In genomic region chr3:59809016-59809415, GRCh38 we compare ENCODE assay signal across 10 cellular contexts.
DNase-seq lines count a peak whose midpoint lies in the region; ATAC-seq and TF ChIP-seq lines count a peak whose summit lies in the region.
"Had no signal": no experiment of that assay in that cellular context is flagged by ENCODE, and none has a peak within 500 bp of the region (broad histone marks: within the 10 kb centered on the region; RNA-seq: fewer than 3 reads in every experiment).

No MANE protein-coding gene starts in this region.

- H3K9ac ChIP-seq in GM23248 (no peak overlapping the region), fibroblast of lung (ENCODE audit: insufficient read depth, low read length) (no peak overlapping the region)

- H3K4me2 ChIP-seq in GM23248 (ENCODE audit: unreplicated experiment) (no peak overlapping the region), fibroblast of lung (ENCODE audit: extremely low read depth, insufficient read depth, low read length) (no peak overlapping the region)

- DNase-seq in GM23248 (peak; percentile 34), RPMI7951 (ENCODE audit: low read depth) (peak; percentile 95), fibroblast of lung (ENCODE audit: low read depth in 2 of 2) (peak; percentile 57 to 89), sciatic nerve (ENCODE audit: low spot score) (no peak), NCI-H524 (lab: John Stamatoyannopoulos, UW) (no peak), putamen (ENCODE audit: low spot score) (no peak)
- DNase-seq in stimulated activated naive CD4-positive, alpha-beta T cell (lab: John Stamatoyannopoulos, UW) = no peak
- DNase-seq in stimulated activated CD4-positive, alpha-beta T cell treated with anti-CD3 and anti-CD28 coated beads, Interleukin-2, amount 100 ng/mL, for 48 hours = no peak
- DNase-seq: activated CD4-positive, alpha-beta memory T cell treated with anti-CD3 and anti-CD28 coated beads, Interleukin-2, amount 10 ng/mL, durations not matched to agents 7 days and 5 days; CD8-positive, alpha-beta T cell had no signal

- in situ Hi-C loops in GM23248 (cut with MboI) = no loop called here

- peak overlapping the region; percentile 71 for H2AFZ ChIP-seq in GM23248
- peak overlapping the region; percentile 8 for H2AFZ ChIP-seq in fibroblast of lung (ENCODE audit: low read length)

- H3K9me2 ChIP-seq in GM23248 (ENCODE audit: insufficient read depth) = no peaks in the 10 kb centered on the region

- no peak overlapping the region for H3K4me3 ChIP-seq in GM23248
- H3K4me3 ChIP-seq in fibroblast of lung (replicated peaks in 1 of 4; ENCODE audit: control extremely low read depth in 1 of 4, insufficient read depth in 1 of 4, low read depth in 3 of 4, low read length in 4 of 4) = no peak overlapping the region

- no peak overlapping the region for H3K27ac ChIP-seq in GM23248
- H3K27ac ChIP-seq in fibroblast of lung (ENCODE audit: insufficient read depth, low read length) = no peak overlapping the region

- H3K79me2 ChIP-seq in GM23248 (ENCODE audit: insufficient read depth) (no peaks in the 10 kb centered on the region), fibroblast of lung (ENCODE audit: control insufficient read depth, insufficient read depth, low read length) (no peaks in the 10 kb centered on the region)

- no peaks in the 10 kb centered on the region for H3K4me1 ChIP-seq in GM23248 (ENCODE audit: insufficient read depth)
- H3K4me1 ChIP-seq in fibroblast of lung (ENCODE audit: control insufficient read depth, extremely low read depth, insufficient read depth, low read length) = no peaks in the 10 kb centered on the region

- H3F3A ChIP-seq in GM23248 (ENCODE audit: insufficient read depth) = no peaks in the 10 kb centered on the region

- intact Hi-C loops in sciatic nerve (cut with DNase I) = no loop called here

- TF ChIP-seq CTCF in fibroblast of lung (conservative IDR thresholded peaks at IDR 0.05 in 1 of 2, IDR thresholded peaks at IDR 0.05 in 1 of 2; ENCODE audit: low read depth in 1 of 2, low read length in 2 of 2) = no peak

- H3K27me3 ChIP-seq in GM23248 (replicated peaks; ENCODE audit: insufficient read depth) (no peaks in the 10 kb centered on the region), fibroblast of lung (ENCODE audit: control insufficient read depth, insufficient read depth, low read length) (no peaks in the 10 kb centered on the region)

- no peaks in the 10 kb centered on the region for H3K36me3 ChIP-seq in GM23248 (ENCODE audit: low read depth)
- H3K36me3 ChIP-seq in fibroblast of lung (ENCODE audit: control insufficient read depth, insufficient read depth, low read length) = no peaks in the 10 kb centered on the region

- no peaks in the 10 kb centered on the region for H4K20me1 ChIP-seq in GM23248 (ENCODE audit: insufficient read depth)
- no peaks in the 10 kb centered on the region for H4K20me1 ChIP-seq in fibroblast of lung (ENCODE audit: control insufficient read depth, extremely low read depth, insufficient read depth, low read length)

- WGBS in GM23248 (ENCODE audit: low coverage in 1 of 2, low lambda C conversion rate in 2 of 2, missing lambda C conversion rate in 2 of 2), 2 experiments = 73 to 76% methylated on average over 4 of the region's 4 CpGs

- H3K9me3 ChIP-seq in GM23248 (ENCODE audit: low read depth) = no peaks in the 10 kb centered on the region
- H3K9me3 ChIP-seq in fibroblast of lung (ENCODE audit: control insufficient read depth, insufficient read depth, low read depth, low read length) = no peaks in the 10 kb centered on the region

- ATAC-seq in sciatic nerve = peak; percentile 11

Comparison
In these comparisons a context has a peak if more than half of its experiments do, and no peak if none do; other contexts are left out.
1. DNase-seq: peak in GM23248 (single experiment), RPMI7951 (single experiment) and fibroblast of lung (2 of 2); none in sciatic nerve (single experiment), NCI-H524 (0 of 2), stimulated activated naive CD4-positive, alpha-beta T cell (0 of 6), stimulated activated CD4-positive, alpha-beta T cell treated with anti-CD3 and anti-CD28 coated beads, Interleukin-2, amount 100 ng/mL, for 48 hours (0 of 2) and putamen (single experiment).